7 cellular contexts compared by ENCODE assay signal in genomic region chr2:87483093-87483492, GRCh38.
DNase-seq lines count a peak whose midpoint lies in the region; ATAC-seq and TF ChIP-seq lines count a peak whose summit lies in the region.
"Not testable (repeated sequence)": the region's sequence is repeated elsewhere in the genome, so short reads cannot be mapped to it uniquely, and the experiment has no call there.

No MANE protein-coding gene starts in this region.

- not testable (repeated sequence) for H4K20me1 ChIP-seq in GM23248 (ENCODE audit: insufficient read depth)

- not testable (repeated sequence) for DNase-seq in GM23248; Panc1 (ENCODE audit: low read depth, low spot score); activated naive CD4-positive, alpha-beta T cell treated with anti-CD3 and anti-CD28 coated beads, Interleukin-2, amount 50 U/mL, for 72 hours (ENCODE audit: low spot score in 2 of 2)
- DNase-seq in activated CD4-positive, alpha-beta T cell treated with anti-CD3 and anti-CD28 coated beads, Interleukin-2, amount 50 U/mL, for 1 hour, result peak; percentile 34
- DNase-seq in epithelial cell of prostate (ENCODE audit: low read depth, low spot score), result peak; percentile 12
- DNase-seq in mesenchymal stem cell, result peak; percentile 25
- DNase-seq in stimulated activated CD4-positive, alpha-beta T cell treated with anti-CD3 and anti-CD28 coated beads, Interleukin-2, amount 100 ng/mL, for 24 hours, result peak; percentile 34

- peak overlapping the region; percentile 65 to 82 for H3K27ac Mint-ChIP-seq in activated naive CD4-positive, alpha-beta T cell treated with anti-CD3 and anti-CD28 coated beads, Interleukin-2, amount 50 U/mL, for 72 hours

- H3K4me1 ChIP-seq in GM23248 (ENCODE audit: insufficient read depth), result peaks cover 35% of the 10 kb centered on the region
- not testable (repeated sequence) for H3K4me1 ChIP-seq in Panc1 (ENCODE audit: control insufficient read depth, insufficient read depth, low read length); mesenchymal stem cell (ENCODE audit: control insufficient read depth, insufficient read depth, low read depth, low read length)

- not testable (repeated sequence) for H2AFZ ChIP-seq in GM23248; mesenchymal stem cell (ENCODE audit: low read depth, low read length)

- H3K4me3 ChIP-seq in GM23248; Panc1 (ENCODE audit: low read depth in 2 of 2, low read length in 2 of 2); mesenchymal stem cell (ENCODE audit: insufficient read depth in 1 of 2, low read depth in 1 of 2, low read length in 2 of 2): not testable (repeated sequence)

- H4K91ac ChIP-seq in mesenchymal stem cell (ENCODE audit: low read length), result not testable (repeated sequence)

- not testable (repeated sequence) for H3K23ac ChIP-seq in mesenchymal stem cell (ENCODE audit: low read length in 2 of 2)

- H3K18ac ChIP-seq in mesenchymal stem cell (ENCODE audit: low read depth in 1 of 2, low read length in 2 of 2), result peak overlapping the region in 1 of 2 experiments; percentile 70

- intact Hi-C loops in Panc1 (cut with micrococcal nuclease; ENCODE audit: unreplicated experiment), result not testable (repeated sequence)

- H3K9me3 Mint-ChIP-seq in activated naive CD4-positive, alpha-beta T cell treated with anti-CD3 and anti-CD28 coated beads, Interleukin-2, amount 50 U/mL, for 72 hours, result not testable (repeated sequence)

- not testable (repeated sequence) for H3K14ac ChIP-seq in mesenchymal stem cell (ENCODE audit: low read length in 2 of 2)

- not testable (repeated sequence) for H4K8ac ChIP-seq in mesenchymal stem cell (ENCODE audit: low read length)

- not testable (repeated sequence) for H3K27me3 ChIP-seq in GM23248 (replicated peaks; ENCODE audit: insufficient read depth); Panc1 (ENCODE audit: control insufficient read depth, insufficient read depth, low read length); mesenchymal stem cell (ENCODE audit: control insufficient read depth in 1 of 2, insufficient read depth in 1 of 2, low read length in 2 of 2)

- in situ Hi-C loops in GM23248 (cut with MboI); Panc1 (cut with HindIII; ENCODE audit: low pct_unique_long_range_greater_than_20kb, low sequenced_read_pairs): not testable (repeated sequence)

- ATAC-seq in Panc1, result peak; percentile 42
- peak; percentile 65 to 71 for ATAC-seq in activated naive CD4-positive, alpha-beta T cell treated with anti-CD3 and anti-CD28 coated beads, Interleukin-2, amount 50 U/mL, for 72 hours

- not testable (repeated sequence) for H3K9ac ChIP-seq in GM23248; mesenchymal stem cell (ENCODE audit: low read length)

- not testable (repeated sequence) for H2BK15ac ChIP-seq in mesenchymal stem cell (ENCODE audit: low read depth, poor library complexity, severe bottlenecking)

- not testable (repeated sequence) for H2BK5ac ChIP-seq in mesenchymal stem cell (ENCODE audit: low read depth, low read length, poor library complexity, severe bottlenecking)

- H3K9me2 ChIP-seq in GM23248 (ENCODE audit: insufficient read depth), result not testable (repeated sequence)

- H3K27ac ChIP-seq in GM23248 (peak overlapping the region; percentile 12; the same call in 1 of the 2 replicates), epithelial cell of prostate (peak overlapping the region; percentile 35)
- H3K27ac ChIP-seq in Panc1 (ENCODE audit: low read length); mesenchymal stem cell (ENCODE audit: low read length, poor library complexity, severe bottlenecking): not testable (repeated sequence)

- not testable (repeated sequence) for BruUV-seq in Panc1 (replicated peaks; lab: Mats Ljungman, UMichigan)

- CTCF ChIA-PET in Panc1 (lab: Charles Lee), result not testable (repeated sequence)

- H3K79me1 ChIP-seq in mesenchymal stem cell (replicated peaks; ENCODE audit: low read length, poor library complexity, severe bottlenecking), result not testable (repeated sequence)

- H2AK5ac ChIP-seq in mesenchymal stem cell (ENCODE audit: low read length, severe bottlenecking), result not testable (repeated sequence)

- H3K4ac ChIP-seq in mesenchymal stem cell (ENCODE audit: low read depth in 1 of 2, low read length in 2 of 2), result not testable (repeated sequence)

- H2BK120ac ChIP-seq in mesenchymal stem cell (ENCODE audit: low read depth, low read length), result not testable (repeated sequence)

- H3K4me2 ChIP-seq in GM23248 (ENCODE audit: unreplicated experiment); mesenchymal stem cell (ENCODE audit: low read length, poor library complexity, severe bottlenecking): not testable (repeated sequence)

- not testable (repeated sequence) for TF ChIP-seq CTCF in Panc1 (IDR thresholded peaks at IDR 0.05)

- POLR2A ChIA-PET in Panc1 (lab: Charles Lee), result not testable (repeated sequence)

- H2BK12ac ChIP-seq in mesenchymal stem cell (ENCODE audit: low read length in 2 of 2), result not testable (repeated sequence)

- H3K36me3 ChIP-seq in GM23248 (ENCODE audit: low read depth); Panc1 (ENCODE audit: control insufficient read depth, insufficient read depth, low read length); mesenchymal stem cell (ENCODE audit: control insufficient read depth in 1 of 2, insufficient read depth in 2 of 2, low read depth in 1 of 2, low read length in 2 of 2): not testable (repeated sequence)

- H3K36me3 Mint-ChIP-seq in activated naive CD4-positive, alpha-beta T cell treated with anti-CD3 and anti-CD28 coated beads, Interleukin-2, amount 50 U/mL, for 72 hours, result peaks cover 11 to 12% of the 10 kb centered on the region in 2 donors

- peaks cover 32% of the 10 kb centered on the region for H3F3A ChIP-seq in GM23248 (ENCODE audit: insufficient read depth)

- 80 to 84% methylated on average over 4 to 5 of the region's 5 CpGs for WGBS in GM23248 (ENCODE audit: low coverage in 1 of 2, low lambda C conversion rate in 2 of 2, missing lambda C conversion rate in 2 of 2), 2 experiments
- WGBS in mesenchymal stem cell, result 16% methylated on average over 5 of the region's 5 CpGs

- H3K79me2 ChIP-seq in GM23248 (ENCODE audit: insufficient read depth), result peaks cover 92% of the 10 kb centered on the region

- not testable (repeated sequence) for H3K9me3 ChIP-seq in GM23248 (ENCODE audit: low read depth); Panc1 (ENCODE audit: control insufficient read depth, insufficient read depth, low read depth, low read length); mesenchymal stem cell (ENCODE audit: control insufficient read depth, low read length)
